30 cellular contexts compared by ENCODE assay signal in the genomic region with DNA sequence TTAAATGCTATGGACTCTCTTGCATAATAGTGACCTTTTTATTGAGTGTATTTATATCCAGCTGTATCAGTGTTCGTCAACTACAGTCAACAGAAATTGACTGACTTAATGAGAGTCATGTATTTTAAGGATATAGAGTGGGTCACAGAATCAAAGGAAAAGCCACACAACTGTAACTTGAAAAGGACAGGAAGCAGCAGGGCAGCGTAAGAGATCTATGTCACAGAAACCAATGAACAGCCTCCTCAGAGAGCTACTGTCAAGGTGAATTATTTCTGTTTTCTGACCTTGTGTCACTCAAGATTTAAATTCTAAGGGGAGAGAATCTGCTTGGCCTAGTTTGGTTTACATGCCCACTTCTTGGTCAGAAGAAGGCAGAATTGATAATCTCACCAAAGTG.
"Had no signal": no experiment of that assay in that cellular context is flagged by ENCODE, and none has a peak within 500 bp of the region (broad histone marks: within the 10 kb centered on the region; RNA-seq: fewer than 3 reads in every experiment).

No MANE protein-coding gene starts in this region.

- DNase-seq: activated B cell treated with CpG ODN at 0.5 μM for 24 hours; activated CD4-positive, alpha-beta T cell treated with anti-CD3 and anti-CD28 coated beads for 48 hours; activated CD4-positive, alpha-beta T cell treated with anti-CD3 and anti-CD28 coated beads, Interleukin-2, amount 50 U/mL, for 1 hour; activated CD4-positive, alpha-beta T cell treated with anti-CD3 and anti-CD28 coated beads, Interleukin-2, amount 50 U/mL, for 48 hours; activated effector memory CD4-positive, alpha-beta T cell treated with Interleukin-2 at 50 U/mL for 16 hours; activated gamma-delta T cell treated with Interleukin-2 at 50 U/mL for 16 hours; activated naive CD4-positive, alpha-beta T cell treated with Interleukin-2 at 50 U/mL for 16 hours; activated T-cell treated with anti-CD3 and anti-CD28 coated beads, Interleukin-2, amount 50 U/mL, for 4 hours; adrenal gland; amygdala; aorta; central memory CD4-positive, alpha-beta T cell; cerebellar nuclear complex; colonic mucosa; effector CD8-positive, alpha-beta T cell; esophagus squamous epithelium; foreskin melanocyte; heart right ventricle; T-helper 1 cell; T-helper 17 cell; T1000; WERI-Rb-1 had no signal

- H3K27ac Mint-ChIP-seq: activated B cell treated with CpG ODN at 0.5 μM for 24 hours; activated naive CD4-positive, alpha-beta T cell treated with anti-CD3 and anti-CD28 coated beads, Interleukin-2, amount 50 U/mL, for 72 hours; activated T-helper 17 cell treated with anti-CD3 and anti-CD28 coated beads, Interleukin-2, amount 50 U/mL, for 72 hours; brain; T-helper 17 cell; T-helper 2 cell treated with Interferon-gamma antibody and Interleukin-4, amounts not matched to agents 5 μg/mL and 100 μg/mL, for 36 hours had no signal

- H3K36me3 Mint-ChIP-seq: activated naive CD4-positive, alpha-beta T cell treated with anti-CD3 and anti-CD28 coated beads, Interleukin-2, amount 50 U/mL, for 72 hours; brain had no signal

- H3K4me3 ChIP-seq: adrenal gland, breast epithelium, cardiac muscle cell, colonic mucosa, esophagus squamous epithelium, gastroesophageal sphincter, heart right ventricle had no signal

- H3K9me3 Mint-ChIP-seq: activated B cell treated with CpG ODN at 0.5 μM for 24 hours; activated naive CD4-positive, alpha-beta T cell treated with anti-CD3 and anti-CD28 coated beads, Interleukin-2, amount 50 U/mL, for 72 hours; activated T-cell treated with anti-CD3 and anti-CD28 coated beads, Interleukin-2, amount 50 U/mL, for 4 hours; activated T-helper 17 cell treated with anti-CD3 and anti-CD28 coated beads, Interleukin-2, amount 50 U/mL, for 72 hours; T-helper 2 cell treated with Interferon-gamma antibody and Interleukin-4, amounts not matched to agents 5 μg/mL and 100 μg/mL, for 36 hours had no signal

- H3K4me3 Mint-ChIP-seq: activated B cell treated with CpG ODN at 0.5 μM for 24 hours; activated T-cell treated with anti-CD3 and anti-CD28 coated beads, Interleukin-2, amount 50 U/mL, for 4 hours; activated T-helper 17 cell treated with anti-CD3 and anti-CD28 coated beads, Interleukin-2, amount 50 U/mL, for 72 hours; brain; T-helper 17 cell; T-helper 2 cell treated with Interferon-gamma antibody and Interleukin-4, amounts not matched to agents 5 μg/mL and 100 μg/mL, for 36 hours had no signal

- ATAC-seq: activated CD4-positive, CD25-positive, alpha-beta regulatory T cell treated with anti-CD3 and anti-CD28 coated beads, Interleukin-2, amount 50 U/mL, for 24 hours; activated naive CD4-positive, alpha-beta T cell treated with anti-CD3 and anti-CD28 coated beads, Interleukin-2, amount 50 U/mL, for 72 hours; activated T-cell treated with anti-CD3 and anti-CD28 coated beads, Interleukin-2, amount 50 U/mL, for 4 hours; activated T-helper 17 cell treated with anti-CD3 and anti-CD28 coated beads, Interleukin-2, amount 50 U/mL, for 72 hours; gastroesophageal sphincter; heart right ventricle; T-helper 17 cell had no signal

- H3K27me3 Mint-ChIP-seq: brain, T-helper 17 cell had no signal

- H3K4me1 Mint-ChIP-seq: activated B cell treated with CpG ODN at 0.5 μM for 24 hours; activated T-helper 17 cell treated with anti-CD3 and anti-CD28 coated beads, Interleukin-2, amount 50 U/mL, for 72 hours had no signal
